In the genomic region with DNA sequence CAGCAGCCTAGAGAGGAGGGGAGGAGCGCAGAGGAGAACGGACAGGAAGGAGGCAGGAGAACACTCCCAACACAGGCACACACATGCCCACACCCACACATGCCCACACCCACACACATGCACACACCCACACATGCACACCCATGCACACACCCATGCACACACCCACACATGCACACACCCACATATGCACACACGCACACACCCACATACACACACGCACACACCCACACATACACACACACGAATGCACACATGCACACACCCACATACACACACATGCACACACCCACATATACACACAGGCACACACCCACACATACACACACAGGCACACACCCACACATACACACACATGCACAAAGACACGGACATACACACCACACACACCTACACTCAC, we compare ENCODE assay signal across 1 cellular context.
TF ChIP-seq lines count a peak whose summit lies in the region.

No MANE protein-coding gene starts in this region.

TF ChIP-seq in H1, 55 proteins besides CTCF, POLR2A, EP300 and RAD21:
- TF ChIP-seq CBX5 (IDR thresholded peaks at IDR 0.05; ENCODE audit: low read depth, low read length): no peak
- TF ChIP-seq YY1 (IDR thresholded peaks at IDR 0.05; ENCODE audit: low read depth, low read length): no peak
